ENCODE assay signal across 8 cellular contexts in genomic region chr3:100634493-100635272, GRCh38. TPM values are rescaled to one million over a fixed set of nuclear protein-coding genes. Genes with fewer than 3 reads are reported as not detected.
DNase-seq lines count a peak whose midpoint lies in the region; ATAC-seq and TF ChIP-seq lines count a peak whose summit lies in the region.

No MANE protein-coding gene starts in this region.

- ATAC-seq in GM18909 (IDR thresholded peaks at IDR 0.05; ENCODE audit: poor library complexity, unreplicated experiment) = peak; percentile 81
- ATAC-seq in sciatic nerve = no peak
- no peak for ATAC-seq in HG02623 (IDR thresholded peaks at IDR 0.05; ENCODE audit: unreplicated experiment)

- H3K36me3 Mint-ChIP-seq in chondrocyte (ENCODE audit: low read depth) = no peaks in the 10 kb centered on the region

- H4K8ac ChIP-seq in trophoblast cell (ENCODE audit: low read depth, low read length) = no peak overlapping the region

- H2BK12ac ChIP-seq in trophoblast cell (ENCODE audit: low read length) = no peak overlapping the region

- no peaks in the 10 kb centered on the region for H3K79me2 ChIP-seq in trophoblast cell (ENCODE audit: control insufficient read depth, insufficient read depth, low read length, poor library complexity)

- H2AK5ac ChIP-seq in trophoblast cell (ENCODE audit: low read length) = no peak overlapping the region

- no peaks in the 10 kb centered on the region for H3K79me1 ChIP-seq in trophoblast cell (ENCODE audit: low read length)

- H3K27me3 ChIP-seq in trophoblast cell (ENCODE audit: insufficient read depth, low read length) = no peaks in the 10 kb centered on the region

- H3K23ac ChIP-seq in trophoblast cell (ENCODE audit: low read length) = no peak overlapping the region

- H3K4ac ChIP-seq in trophoblast cell (ENCODE audit: low read depth, low read length) = no peak overlapping the region

- no peaks in the 10 kb centered on the region for H3K4me1 Mint-ChIP-seq in chondrocyte (ENCODE audit: low read depth)

- no peak overlapping the region for H3K27ac Mint-ChIP-seq in chondrocyte (ENCODE audit: unreplicated experiment)

- DNase-seq in Ammon's horn (ENCODE audit: low spot score) (peak; percentile 35), NCI-H82 (lab: John Stamatoyannopoulos, UW) (peak; percentile 78), chondrocyte (ENCODE audit: low spot score) (no peak), trophoblast cell (peak; percentile 17 to 18), NCI-H2029 (lab: John Stamatoyannopoulos, UW) (no peak), sciatic nerve (ENCODE audit: low spot score) (no peak)

- H2AFZ ChIP-seq in trophoblast cell (ENCODE audit: insufficient read depth, low read length, poor library complexity) = no peak overlapping the region

- peak; percentile 28 for TF ChIP-seq CTCF in chondrocyte (IDR thresholded peaks at IDR 0.05)

- H3K18ac ChIP-seq in trophoblast cell (ENCODE audit: low read length) = no peak overlapping the region

- H2BK120ac ChIP-seq in trophoblast cell (ENCODE audit: insufficient read depth, low read length, poor library complexity) = no peak overlapping the region

- no peak overlapping the region for H2BK5ac ChIP-seq in trophoblast cell (ENCODE audit: low read depth, low read length, poor library complexity)

- H3K4me3 Mint-ChIP-seq in chondrocyte (ENCODE audit: unreplicated experiment) = no peak overlapping the region

- H3K27me3 Mint-ChIP-seq in chondrocyte (ENCODE audit: low read depth) = peaks cover 30% of the 10 kb centered on the region

- intact Hi-C loops in sciatic nerve (cut with DNase I) = no loop called here

- peaks cover 2 to 3% of the 10 kb centered on the region in 2 experiments for H3K4me1 ChIP-seq in trophoblast cell (ENCODE audit: control insufficient read depth in 1 of 2, insufficient read depth in 2 of 2, low read length in 2 of 2)

- no peaks in the 10 kb centered on the region for H3K9me3 Mint-ChIP-seq in chondrocyte (ENCODE audit: low read depth)

- H3K9me3 ChIP-seq in trophoblast cell (ENCODE audit: insufficient read depth, low read depth, low read length) = peaks cover 3% of the 10 kb centered on the region

- no peak overlapping the region for H4K12ac ChIP-seq in trophoblast cell (ENCODE audit: low read depth, low read length)

- H3K4me2 ChIP-seq in trophoblast cell (ENCODE audit: low read length) = no peak overlapping the region

- no peak overlapping the region for H3K9ac ChIP-seq in trophoblast cell (ENCODE audit: low read length)

- no peak overlapping the region for H3K27ac ChIP-seq in trophoblast cell (ENCODE audit: low read depth, low read length)

- no peak overlapping the region for H3K4me3 ChIP-seq in trophoblast cell (ENCODE audit: low read depth, low read length)

- no peak overlapping the region for H4K91ac ChIP-seq in trophoblast cell (ENCODE audit: low read depth, low read length)

- no CpG with 5 or more reads among the region's 5 CpGs for WGBS in trophoblast cell (ENCODE audit: extremely low coverage, insufficient coverage, insufficient read length)

- H3K14ac ChIP-seq in trophoblast cell (ENCODE audit: low read length) = no peak overlapping the region

- H3K36me3 ChIP-seq in trophoblast cell (ENCODE audit: control insufficient read depth in 1 of 2, insufficient read depth in 2 of 2, low read length in 2 of 2) = no peaks in the 10 kb centered on the region

RNA-seq across cellular contexts. Expression of gene ADGRG7, which starts 25.3 kb away (rescaled TPM):
- total RNA-seq in chondrocyte (not detected in 3 replicates), sciatic nerve (not detected)
- not detected in 2 replicates for polyA plus RNA-seq in trophoblast cell (2013)

Comparison
In these comparisons a context has a peak if more than half of its experiments do, and no peak if none do; other contexts are left out.
1. DNase-seq: peak in Ammon's horn (single experiment), NCI-H82 (single experiment) and trophoblast cell (2 of 2); none in chondrocyte (single experiment), NCI-H2029 (single experiment) and sciatic nerve (single experiment).